8 cellular contexts compared by ENCODE assay signal in the genomic region with DNA sequence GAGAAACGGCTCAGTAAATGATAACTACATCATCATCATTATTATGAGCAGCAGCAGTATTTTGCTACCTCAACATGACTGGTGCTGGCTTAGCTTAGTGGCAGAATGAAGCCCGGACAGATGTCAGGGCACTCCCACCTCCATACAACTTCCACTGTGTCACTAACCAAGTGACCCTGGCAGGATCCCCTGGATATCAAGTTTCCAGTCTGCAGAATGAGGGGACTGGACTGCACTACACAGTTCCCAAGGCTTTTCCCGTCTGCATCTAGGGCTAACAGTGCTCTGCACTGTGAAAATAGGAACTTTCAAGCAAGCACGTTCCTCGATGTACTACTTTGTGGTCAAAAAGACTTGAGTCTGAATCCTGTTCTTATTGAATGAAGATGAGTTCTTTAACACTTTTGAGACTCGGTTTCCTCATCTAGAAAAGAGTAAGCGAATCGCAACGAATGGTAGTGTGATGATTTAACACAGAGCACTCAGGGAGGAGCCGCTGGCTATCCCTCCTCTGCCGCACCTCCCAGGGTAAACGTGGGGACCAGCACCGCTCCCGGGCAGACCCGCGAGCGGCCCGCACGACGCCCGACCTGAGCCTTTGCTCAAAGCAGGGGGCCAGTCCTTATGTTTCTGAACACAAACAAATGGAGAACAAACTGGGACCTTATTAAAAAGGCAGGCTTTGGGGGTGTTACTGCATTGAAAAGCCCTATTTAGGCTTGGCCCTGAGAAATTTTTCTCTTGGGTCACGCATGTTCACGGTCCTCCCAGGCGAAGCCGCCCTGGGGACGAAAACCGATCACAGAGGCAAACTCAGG. TPM values are rescaled to one million over a fixed set of nuclear protein-coding genes. Genes with fewer than 3 reads are reported as not detected.
DNase-seq lines count a peak whose midpoint lies in the region; ATAC-seq and TF ChIP-seq lines count a peak whose summit lies in the region.

No MANE protein-coding gene starts in this region.

- DNase-seq in NCI-H345 (lab: John Stamatoyannopoulos, UW) (peak; percentile 1), NCI-H345 treated with DMSO at 0.1 percent for 48 hours (lab: John Stamatoyannopoulos, UW; ENCODE audit: unreplicated experiment) (no peak), SJCRH30 (peak; percentile 27 to 46), epithelial cell of prostate (ENCODE audit: low read depth, low spot score) (no peak), neural crest cell (ENCODE audit: low read depth, low spot score) (no peak), omental fat pad (ENCODE audit: low spot score) (no peak), DMS53 treated with DMSO at 0.1 percent for 48 hours (lab: John Stamatoyannopoulos, UW; ENCODE audit: unreplicated experiment) (no peak), NCI-H2029 treated with DMSO at 0.1 percent for 48 hours (lab: John Stamatoyannopoulos, UW) (no peak)

- TF ChIP-seq CTCF in neural crest cell (conservative IDR thresholded peaks at IDR 0.05) (no peak), omental fat pad (IDR thresholded peaks at IDR 0.05) (no peak)

- H3K27ac Mint-ChIP-seq in neural crest cell (ENCODE audit: unreplicated experiment): no peak overlapping the region

- H3K9me3 ChIP-seq in SJCRH30 (replicated peaks): no peaks in the 10 kb centered on the region

- H3K36me3 ChIP-seq in SJCRH30: no peaks in the 10 kb centered on the region

- H3K27ac ChIP-seq in SJCRH30 (peak overlapping the region; percentile 22; the same call in 1 of the 2 replicates), epithelial cell of prostate (peak overlapping the region; percentile 92)

- peaks cover 51% of the 10 kb centered on the region for H3K4me1 ChIP-seq in SJCRH30

- H3K4me3 ChIP-seq in SJCRH30: peak overlapping the region; percentile 98

- H3K9me3 Mint-ChIP-seq in neural crest cell: no peaks in the 10 kb centered on the region

- ATAC-seq in omental fat pad (ENCODE audit: low FRiP score): no peak

- H3K36me3 Mint-ChIP-seq in neural crest cell (ENCODE audit: low read depth): no peaks in the 10 kb centered on the region

- H3K27me3 Mint-ChIP-seq in neural crest cell (ENCODE audit: low read depth): peaks cover 22% of the 10 kb centered on the region

- no peaks in the 10 kb centered on the region for H3K27me3 ChIP-seq in SJCRH30

- H3K4me3 Mint-ChIP-seq in neural crest cell: peak overlapping the region; percentile 92

- peaks cover 29% of the 10 kb centered on the region for H3K4me1 Mint-ChIP-seq in neural crest cell

RNA-seq across cellular contexts. Expression of a gene that starts 0.9 kb away (rescaled TPM):
- 7.1 and 7.5 TPM in 2 replicates for total RNA-seq in SJCRH30 (2014; rRNA removed; shearing (Covaris generic))
- total RNA-seq in neural crest cell (7.2 and 7.7 TPM in 2 replicates), omental fat pad (10 to 100 TPM in 1 of 4 donors, 1 to 10 TPM in 3; 5.0 to 14.3 (median 5.9) TPM)

Comparison
In these comparisons a context has a peak if more than half of its experiments do, and no peak if none do; other contexts are left out.
1. DNase-seq: peak in NCI-H345 (single experiment) and SJCRH30 (2 of 2); none in NCI-H345 treated with DMSO at 0.1 percent for 48 hours (single experiment), epithelial cell of prostate (single experiment), neural crest cell (single experiment), omental fat pad (single experiment), DMS53 treated with DMSO at 0.1 percent for 48 hours (single experiment) and NCI-H2029 treated with DMSO at 0.1 percent for 48 hours (single experiment).